8 cellular contexts compared by ENCODE assay signal in the genomic region with DNA sequence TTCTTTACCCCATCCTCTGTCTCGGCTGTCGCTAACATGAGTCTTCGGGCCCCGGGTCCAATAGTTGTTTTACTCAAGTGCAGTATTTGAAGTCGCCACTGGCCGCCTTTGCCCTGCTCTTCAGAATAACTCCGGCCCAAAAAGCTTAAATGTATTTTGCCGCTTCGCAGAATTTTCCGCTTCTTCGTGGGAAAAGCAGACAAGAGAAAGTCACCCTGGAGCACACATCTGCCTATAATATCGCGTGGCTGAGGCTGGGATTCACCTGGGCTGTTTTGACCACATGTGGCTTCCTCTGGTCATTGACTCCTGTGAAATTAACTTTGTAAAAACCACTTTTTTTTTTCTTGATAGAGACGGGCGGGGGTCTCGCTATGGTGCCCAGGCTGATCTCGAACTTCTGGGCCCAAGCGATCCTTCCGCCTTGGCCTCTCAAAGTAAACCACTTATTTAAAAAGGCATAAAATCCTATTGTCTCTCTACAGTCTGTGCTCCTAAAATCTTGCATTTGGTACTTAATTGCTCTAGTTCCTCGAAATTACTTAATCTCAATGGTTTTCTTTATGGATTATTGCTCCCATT. TPM values are rescaled to one million over a fixed set of nuclear protein-coding genes. Genes with fewer than 3 reads are reported as not detected.
DNase-seq lines count a peak whose midpoint lies in the region; ATAC-seq lines count a peak whose summit lies in the region.

No MANE protein-coding gene starts in this region.

- intact Hi-C loops in activated T-helper 1 cell treated with anti-CD3 and anti-CD28 coated beads, Interleukin-12 subunit alpha, Interleukin-12 subunit beta, Interleukin-2, Interleukin-4 antibody, amounts not matched to agents 30 ng/mL and 10 ng/mL and 1 ng/mL, durations not matched to agents 14 hours and 24 hours and 36 hours (cut with micrococcal nuclease): loop anchor here (1.0 to 10.0 kb wide), 17 partner anchors 96 to 1151 kb away; a partner anchor contains a TSS

- H3K27ac Mint-ChIP-seq in activated T-helper 1 cell treated with anti-CD3 and anti-CD28 coated beads, Interleukin-12 subunit alpha, Interleukin-12 subunit beta, Interleukin-2, Interleukin-4 antibody, amounts not matched to agents 30 ng/mL and 10 ng/mL and 1 ng/mL, durations not matched to agents 14 hours and 24 hours and 36 hours: peak overlapping the region; percentile 89
- H3K27ac Mint-ChIP-seq in stimulated activated naive CD8-positive, alpha-beta T cell treated with anti-CD3 and anti-CD28 coated beads, Interleukin-15, amount 100 ng/mL, for 72 hours: peak overlapping the region; percentile 20 to 66

- H3K27me3 ChIP-seq in iPS-20b (ENCODE audit: insufficient read depth, low read length): no peaks in the 10 kb centered on the region

- H3K4me1 ChIP-seq in iPS-20b (ENCODE audit: insufficient read depth, low read length): peaks cover 11% of the 10 kb centered on the region; the same call in 1 of the 2 replicates

- H3K27ac ChIP-seq in iPS-20b (ENCODE audit: low read length): peak overlapping the region; percentile 67

- peak; percentile 41 for DNase-seq in NCI-H748 (lab: John Stamatoyannopoulos, UW; ENCODE audit: unreplicated experiment)
- DNase-seq in NCI-H748 treated with DMSO at 0.1 percent for 48 hours (lab: John Stamatoyannopoulos, UW): no peak
- DNase-seq in activated T-helper 1 cell treated with anti-CD3 and anti-CD28 coated beads, Interleukin-12 subunit alpha, Interleukin-12 subunit beta, Interleukin-2, Interleukin-4 antibody, amounts not matched to agents 30 ng/mL and 10 ng/mL and 1 ng/mL, durations not matched to agents 14 hours and 24 hours and 36 hours (ENCODE audit: low spot score): no peak
- peak in 1 of 2 donors; percentile 29 for DNase-seq in stimulated activated naive CD8-positive, alpha-beta T cell treated with anti-CD3 and anti-CD28 coated beads, Interleukin-15, amount 100 ng/mL, for 72 hours
- no peak for DNase-seq in globus pallidus (ENCODE audit: low spot score)
- no peak for DNase-seq in activated gamma-delta T cell (lab: John Stamatoyannopoulos, UW)

- H3K9me3 Mint-ChIP-seq in activated T-helper 1 cell treated with anti-CD3 and anti-CD28 coated beads, Interleukin-12 subunit alpha, Interleukin-12 subunit beta, Interleukin-2, Interleukin-4 antibody, amounts not matched to agents 30 ng/mL and 10 ng/mL and 1 ng/mL, durations not matched to agents 14 hours and 24 hours and 36 hours: no peaks in the 10 kb centered on the region
- H3K9me3 Mint-ChIP-seq in stimulated activated naive CD8-positive, alpha-beta T cell treated with anti-CD3 and anti-CD28 coated beads, Interleukin-15, amount 100 ng/mL, for 72 hours: no peaks in the 10 kb centered on the region

- H3K9me3 ChIP-seq in iPS-20b (ENCODE audit: insufficient read depth, low read depth, low read length): no peaks in the 10 kb centered on the region

- H3K4me3 ChIP-seq in iPS-20b (ENCODE audit: low read length): peak overlapping the region; percentile 96

- ATAC-seq in HG03060 (IDR thresholded peaks at IDR 0.05; ENCODE audit: low read depth, unreplicated experiment): peak; percentile 0
- no peak for ATAC-seq in stimulated activated naive CD8-positive, alpha-beta T cell treated with anti-CD3 and anti-CD28 coated beads, Interleukin-15, amount 100 ng/mL, for 72 hours

- peaks cover 30% of the 10 kb centered on the region for H3K4me1 Mint-ChIP-seq in activated T-helper 1 cell treated with anti-CD3 and anti-CD28 coated beads, Interleukin-12 subunit alpha, Interleukin-12 subunit beta, Interleukin-2, Interleukin-4 antibody, amounts not matched to agents 30 ng/mL and 10 ng/mL and 1 ng/mL, durations not matched to agents 14 hours and 24 hours and 36 hours (ENCODE audit: low read depth)
- peaks cover 32% of the 10 kb centered on the region for H3K4me1 Mint-ChIP-seq in stimulated activated naive CD8-positive, alpha-beta T cell treated with anti-CD3 and anti-CD28 coated beads, Interleukin-15, amount 100 ng/mL, for 72 hours

- H3K36me3 ChIP-seq in iPS-20b (ENCODE audit: insufficient read depth, low read depth, low read length): peaks cover 10% of the 10 kb centered on the region; the same call in 1 of the 2 replicates

- H3K27me3 Mint-ChIP-seq in activated T-helper 1 cell treated with anti-CD3 and anti-CD28 coated beads, Interleukin-12 subunit alpha, Interleukin-12 subunit beta, Interleukin-2, Interleukin-4 antibody, amounts not matched to agents 30 ng/mL and 10 ng/mL and 1 ng/mL, durations not matched to agents 14 hours and 24 hours and 36 hours (ENCODE audit: insufficient read depth): peaks cover 2% of the 10 kb centered on the region
- H3K27me3 Mint-ChIP-seq in stimulated activated naive CD8-positive, alpha-beta T cell treated with anti-CD3 and anti-CD28 coated beads, Interleukin-15, amount 100 ng/mL, for 72 hours: no peaks in the 10 kb centered on the region

- H3K4me3 Mint-ChIP-seq in activated T-helper 1 cell treated with anti-CD3 and anti-CD28 coated beads, Interleukin-12 subunit alpha, Interleukin-12 subunit beta, Interleukin-2, Interleukin-4 antibody, amounts not matched to agents 30 ng/mL and 10 ng/mL and 1 ng/mL, durations not matched to agents 14 hours and 24 hours and 36 hours: peak overlapping the region; percentile 94
- peak overlapping the region; percentile 95 to 97 for H3K4me3 Mint-ChIP-seq in stimulated activated naive CD8-positive, alpha-beta T cell treated with anti-CD3 and anti-CD28 coated beads, Interleukin-15, amount 100 ng/mL, for 72 hours

- peaks cover 11% of the 10 kb centered on the region for H3K36me3 Mint-ChIP-seq in activated T-helper 1 cell treated with anti-CD3 and anti-CD28 coated beads, Interleukin-12 subunit alpha, Interleukin-12 subunit beta, Interleukin-2, Interleukin-4 antibody, amounts not matched to agents 30 ng/mL and 10 ng/mL and 1 ng/mL, durations not matched to agents 14 hours and 24 hours and 36 hours (ENCODE audit: low read depth)

- peak overlapping the region; percentile 84 for H3K9ac ChIP-seq in iPS-20b (ENCODE audit: low read depth, low read length)

RNA-seq across cellular contexts. Expression of a gene that starts 0.7 kb away (rescaled TPM):
- 55.5 and 71.3 TPM in 2 replicates for total RNA-seq in activated T-helper 1 cell treated with anti-CD3 and anti-CD28 coated beads, Interleukin-12 subunit alpha, Interleukin-12 subunit beta, Interleukin-2, Interleukin-4 antibody, amounts not matched to agents 30 ng/mL and 10 ng/mL and 1 ng/mL, durations not matched to agents 14 hours and 24 hours and 36 hours
